Comparison of ENCODE assay signal across 9 cellular contexts in the genomic region with DNA sequence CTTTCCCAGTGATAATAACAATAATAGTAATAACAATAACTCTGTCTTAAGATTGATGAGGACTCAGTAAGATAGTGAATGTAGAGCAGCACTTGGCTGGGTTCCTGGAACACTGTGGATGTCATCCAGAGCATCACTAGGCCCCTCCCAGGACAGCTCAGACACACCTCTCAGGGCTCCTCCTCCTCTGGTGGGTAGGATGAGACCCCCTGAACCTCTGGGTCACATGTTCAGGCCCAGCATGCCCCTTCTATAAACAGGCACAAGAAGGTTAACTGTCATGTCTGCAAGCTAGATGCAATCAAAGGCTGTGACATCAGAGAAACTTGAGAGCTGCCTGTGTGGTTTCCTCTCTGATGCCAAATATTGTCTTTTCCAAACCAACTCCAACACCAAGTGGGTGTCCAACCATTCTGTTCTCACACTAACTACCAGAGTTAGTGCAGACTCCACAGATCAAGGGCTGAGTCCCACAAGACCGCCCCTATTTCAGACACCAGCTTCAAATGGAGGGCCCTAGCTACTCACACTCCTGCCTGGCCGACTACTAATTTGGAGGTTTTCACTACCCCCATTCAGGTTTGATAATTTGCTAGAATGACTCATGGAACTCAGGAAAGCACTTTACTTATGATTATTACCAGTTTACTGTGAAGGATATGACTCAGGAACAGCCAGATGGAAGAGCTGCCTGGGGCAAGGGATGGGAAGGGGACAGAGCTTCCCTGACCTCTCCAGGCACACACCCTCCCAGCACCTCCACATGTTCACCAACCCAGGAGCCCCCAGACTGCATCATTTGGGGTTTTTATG. TPM values are rescaled to one million over a fixed set of nuclear protein-coding genes. Genes with fewer than 3 reads are reported as not detected.
DNase-seq lines count a peak whose midpoint lies in the region; ATAC-seq and TF ChIP-seq lines count a peak whose summit lies in the region.
"Had no signal": no experiment of that assay in that cellular context is flagged by ENCODE, and none has a peak within 500 bp of the region (broad histone marks: within the 10 kb centered on the region; RNA-seq: fewer than 3 reads in every experiment).

No MANE protein-coding gene starts in this region.

- no peak overlapping the region for H3K4me3 Mint-ChIP-seq in activated CD4-positive, alpha-beta T cell treated with anti-CD3 and anti-CD28 coated beads, Interleukin-2, amount 10 ng/mL, durations not matched to agents 7 days and 5 days
- H3K4me3 Mint-ChIP-seq: stimulated activated naive B cell treated with anti-CD40 and anti-IgM and Interleukin-4, amounts not matched to agents 10 μg/mL and 1 μg/mL and 100 μg/mL, for 72 hours had no signal

- H3K27me3 ChIP-seq in right atrium auricular region (no peaks in the 10 kb centered on the region), Peyer's patch (no peaks in the 10 kb centered on the region)

- no peaks in the 10 kb centered on the region for H3K27me3 Mint-ChIP-seq in activated CD4-positive, alpha-beta T cell treated with anti-CD3 and anti-CD28 coated beads, Interleukin-2, amount 10 ng/mL, durations not matched to agents 7 days and 5 days
- H3K27me3 Mint-ChIP-seq: stimulated activated naive B cell treated with anti-CD40 and anti-IgM and Interleukin-4, amounts not matched to agents 10 μg/mL and 1 μg/mL and 100 μg/mL, for 72 hours had no signal

- H3K9me3 ChIP-seq in right atrium auricular region (no peaks in the 10 kb centered on the region), Peyer's patch (no peaks in the 10 kb centered on the region)

- peak overlapping the region in 1 of 2 donors; percentile 9 for H3K27ac ChIP-seq in right atrium auricular region
- peak overlapping the region in 2 of 4 donors; percentile 27 to 81 for H3K27ac ChIP-seq in Peyer's patch

- peak; percentile 51 for ATAC-seq in Right ventricle myocardium inferior

- DNase-seq in Right ventricle myocardium inferior (ENCODE audit: missing footprints) (no peak), right atrium auricular region (ENCODE audit: low spot score) (no peak), fibroblast of the aortic adventitia (ENCODE audit: low read depth) (peak; percentile 97), SK-N-DZ (ENCODE audit: low spot score) (no peak), Peyer's patch (no peak), head of caudate nucleus (no peak)
- DNase-seq in activated CD4-positive, alpha-beta T cell treated with anti-CD3 and anti-CD28 coated beads, Interleukin-2, amount 10 ng/mL, durations not matched to agents 7 days and 5 days, result no peak
- DNase-seq in stimulated activated CD8-positive, alpha-beta memory T cell treated with anti-CD3 and anti-CD28 coated beads, Interleukin-4, amount 100 ng/mL, for 24 hours (ENCODE audit: low read depth), result peak; percentile 10
- DNase-seq: stimulated activated naive B cell treated with anti-CD40 and anti-IgM and Interleukin-4, amounts not matched to agents 10 μg/mL and 1 μg/mL and 100 μg/mL, for 72 hours had no signal

- no peaks in the 10 kb centered on the region for H3K9me3 Mint-ChIP-seq in activated CD4-positive, alpha-beta T cell treated with anti-CD3 and anti-CD28 coated beads, Interleukin-2, amount 10 ng/mL, durations not matched to agents 7 days and 5 days
- H3K9me3 Mint-ChIP-seq: stimulated activated naive B cell treated with anti-CD40 and anti-IgM and Interleukin-4, amounts not matched to agents 10 μg/mL and 1 μg/mL and 100 μg/mL, for 72 hours had no signal

- H3K27ac Mint-ChIP-seq in activated CD4-positive, alpha-beta T cell treated with anti-CD3 and anti-CD28 coated beads, Interleukin-2, amount 10 ng/mL, durations not matched to agents 7 days and 5 days, result peak overlapping the region; percentile 51
- H3K27ac Mint-ChIP-seq: stimulated activated naive B cell treated with anti-CD40 and anti-IgM and Interleukin-4, amounts not matched to agents 10 μg/mL and 1 μg/mL and 100 μg/mL, for 72 hours had no signal

- intact Hi-C loops in Right ventricle myocardium inferior (cut with DNase I), result no loop called here
- intact Hi-C loops in head of caudate nucleus (cut with DNase I), result no loop called here

- no peaks in the 10 kb centered on the region for H3K36me3 ChIP-seq in right atrium auricular region
- no peaks in the 10 kb centered on the region for H3K36me3 ChIP-seq in Peyer's patch

- no peaks in the 10 kb centered on the region for H3K36me3 Mint-ChIP-seq in activated CD4-positive, alpha-beta T cell treated with anti-CD3 and anti-CD28 coated beads, Interleukin-2, amount 10 ng/mL, durations not matched to agents 7 days and 5 days (ENCODE audit: low read depth)
- H3K36me3 Mint-ChIP-seq: stimulated activated naive B cell treated with anti-CD40 and anti-IgM and Interleukin-4, amounts not matched to agents 10 μg/mL and 1 μg/mL and 100 μg/mL, for 72 hours had no signal

- H3K4me1 ChIP-seq in right atrium auricular region (peaks cover 0 to 8% of the 10 kb centered on the region in 2 donors), Peyer's patch (peaks cover 0 to 6% (median 0%) of the 10 kb centered on the region in 4 donors)

- TF ChIP-seq CTCF in right atrium auricular region (IDR thresholded peaks at IDR 0.05), result no peak
- TF ChIP-seq CTCF in fibroblast of the aortic adventitia (IDR thresholded peaks at IDR 0.05; ENCODE audit: insufficient read depth, low read length), result no peak
- no peak for TF ChIP-seq CTCF in Peyer's patch (IDR thresholded peaks at IDR 0.05)

- H3K4me1 Mint-ChIP-seq in activated CD4-positive, alpha-beta T cell treated with anti-CD3 and anti-CD28 coated beads, Interleukin-2, amount 10 ng/mL, durations not matched to agents 7 days and 5 days, result peaks cover 22% of the 10 kb centered on the region
- H3K4me1 Mint-ChIP-seq: stimulated activated naive B cell treated with anti-CD40 and anti-IgM and Interleukin-4, amounts not matched to agents 10 μg/mL and 1 μg/mL and 100 μg/mL, for 72 hours had no signal

- H3K4me3 ChIP-seq in right atrium auricular region, result no peak overlapping the region
- H3K4me3 ChIP-seq in fibroblast of the aortic adventitia (ENCODE audit: low read depth, low read length), result no peak overlapping the region
- H3K4me3 ChIP-seq in Peyer's patch, result no peak overlapping the region

- no peak for TF ChIP-seq POLR2A in Peyer's patch (IDR thresholded peaks at IDR 0.05)

- POLR2A ChIA-PET in activated CD4-positive, alpha-beta T cell treated with anti-CD3 and anti-CD28 coated beads, Interleukin-2, amount 10 ng/mL, durations not matched to agents 7 days and 5 days (lab: Charles Lee), result interaction anchor here (0.7 kb wide), 1 partner anchor 316 kb away, joined by 3 read pairs; no protein-coding TSS in a partner anchor

- CTCF ChIA-PET in activated CD4-positive, alpha-beta T cell treated with anti-CD3 and anti-CD28 coated beads, Interleukin-2, amount 10 ng/mL, durations not matched to agents 7 days and 5 days (lab: Charles Lee), result interaction anchor here (0.5 to 2.4 kb wide), 8 partner anchors 9 to 55 kb away, joined by 3 to 9 read pairs (median 4); no protein-coding TSS in a partner anchor

RNA-seq across cellular contexts. Expression of a gene that starts 46.4 kb away (rescaled TPM):
- total RNA-seq in Right ventricle myocardium inferior, result 80.4 TPM
- total RNA-seq in right atrium auricular region, result 100 to 1,000 TPM in 1 of 2 donors, 10 to 100 TPM in 1; 58.0 to 131 TPM
- total RNA-seq in activated CD4-positive, alpha-beta T cell treated with anti-CD3 and anti-CD28 coated beads, Interleukin-2, amount 10 ng/mL, durations not matched to agents 7 days and 5 days, result 100 to 1,000 TPM; 201 to 214 TPM
- 931 and 1,135 TPM in 2 replicates for total RNA-seq in fibroblast of the aortic adventitia (ENCODE audit: low replicate concordance)
- polyA plus RNA-seq in SK-N-DZ (2014; cell fraction: cytosol; rRNA removed), result 152 and 161 TPM in 2 replicates
- 66.7 and 106 TPM in 2 replicates for polyA plus RNA-seq in SK-N-DZ (2014; cell fraction: nucleus; rRNA removed)
- 100 to 1,000 TPM; 122 to 236 (median 133) TPM for total RNA-seq in Peyer's patch

Comparison
In these comparisons a context has a peak if more than half of its experiments do, and no peak if none do; other contexts are left out.
1. DNase-seq: peak in fibroblast of the aortic adventitia (single experiment) and stimulated activated CD8-positive, alpha-beta memory T cell treated with anti-CD3 and anti-CD28 coated beads, Interleukin-4, amount 100 ng/mL, for 24 hours (single experiment); none in Right ventricle myocardium inferior (single experiment), right atrium auricular region (single experiment), activated CD4-positive, alpha-beta T cell treated with anti-CD3 and anti-CD28 coated beads, Interleukin-2, amount 10 ng/mL, durations not matched to agents 7 days and 5 days (single experiment), SK-N-DZ (single experiment), Peyer's patch (0 of 3) and head of caudate nucleus (0 of 42).